8 cellular contexts compared by ENCODE assay signal in genomic region chr13:99376132-99376531, GRCh38.
DNase-seq lines count a peak whose midpoint lies in the region; ATAC-seq and TF ChIP-seq lines count a peak whose summit lies in the region.

No MANE protein-coding gene starts in this region.

- TF ChIP-seq CTCF in left ventricle myocardium inferior (IDR thresholded peaks at IDR 0.05; ENCODE audit: borderline replicate concordance) (no peak), RWPE1 (conservative IDR thresholded peaks at IDR 0.05; ENCODE audit: low read depth) (no peak)

- H3K4me1 ChIP-seq in left ventricle myocardium inferior (peaks cover 17% of the 10 kb centered on the region), duodenal mucosa (ENCODE audit: control insufficient read depth in 1 of 2, insufficient read depth in 2 of 2, low read length in 2 of 2) (peaks cover 6 to 14% of the 10 kb centered on the region in 2 donors), aorta (ENCODE audit: control insufficient read depth in 1 of 2, insufficient read depth in 2 of 2, low read length in 2 of 2) (no peaks in the 10 kb centered on the region)

- POLR2A ChIA-PET in RWPE1 (lab: Yijun Ruan, JAX; ENCODE audit: low non-redundant PET): no interaction called here

- H3K9ac ChIP-seq in duodenal mucosa (ENCODE audit: low read depth in 1 of 2, low read length in 2 of 2): no peak overlapping the region

- H3K9me3 ChIP-seq in left ventricle myocardium inferior (replicated peaks) (no peaks in the 10 kb centered on the region), duodenal mucosa (ENCODE audit: control insufficient read depth in 1 of 2, low read length in 2 of 2) (no peaks in the 10 kb centered on the region), aorta (ENCODE audit: control insufficient read depth, low read length) (no peaks in the 10 kb centered on the region)

- H3K4me3 ChIP-seq in left ventricle myocardium inferior (no peak overlapping the region), duodenal mucosa (ENCODE audit: low read depth in 1 of 2, low read length in 2 of 2) (no peak overlapping the region), aorta (ENCODE audit: low read length in 2 of 2) (no peak overlapping the region)

- H3K27ac ChIP-seq in left ventricle myocardium inferior (replicated peaks) (no peak overlapping the region), duodenal mucosa (ENCODE audit: low read depth, low read length) (peak overlapping the region; percentile 59), aorta (ENCODE audit: low read depth in 1 of 2, low read length in 2 of 2) (no peak overlapping the region), RWPE1 (no peak overlapping the region)

- H3K27me3 ChIP-seq in left ventricle myocardium inferior (ENCODE audit: low read depth): no peaks in the 10 kb centered on the region
- no peaks in the 10 kb centered on the region for H3K27me3 ChIP-seq in duodenal mucosa (ENCODE audit: control insufficient read depth in 1 of 2, insufficient read depth in 2 of 2, low read length in 2 of 2)
- H3K27me3 ChIP-seq in aorta (ENCODE audit: control insufficient read depth in 1 of 2, insufficient read depth in 2 of 2, low read length in 1 of 2): no peaks in the 10 kb centered on the region

- DNase-seq in Right ventricle myocardium inferior (ENCODE audit: missing footprints) (no peak), left ventricle myocardium inferior (no peak), aorta (peak in 1 of 2 donors; percentile 71), DMS153 treated with DMSO at 0.1 percent for 48 hours (lab: John Stamatoyannopoulos, UW; ENCODE audit: unreplicated experiment) (no peak), RWPE1 (ENCODE audit: low spot score) (no peak), ureter (ENCODE audit: low spot score) (no peak)

- CTCF ChIA-PET in RWPE1 (lab: Yijun Ruan, JAX): no interaction called here

- WGBS in aorta, 2 donors: 92 to 93% methylated on average over 6 of the region's 6 CpGs

- H3K36me3 ChIP-seq in left ventricle myocardium inferior (peaks cover 36% of the 10 kb centered on the region), duodenal mucosa (ENCODE audit: control insufficient read depth in 1 of 2, insufficient read depth in 2 of 2, low read length in 2 of 2) (peaks cover 8 to 29% of the 10 kb centered on the region in 2 donors), aorta (ENCODE audit: control insufficient read depth in 1 of 2, insufficient read depth in 2 of 2, low read length in 1 of 2) (no peaks in the 10 kb centered on the region)

- intact Hi-C loops in Right ventricle myocardium inferior (cut with DNase I): no loop called here
- intact Hi-C loops in left ventricle myocardium inferior (cut with micrococcal nuclease): no loop called here
- intact Hi-C loops in aorta (cut with DNase I): no loop called here

- ATAC-seq in Right ventricle myocardium inferior (peak; percentile 23), HG03066 (IDR thresholded peaks at IDR 0.05; ENCODE audit: low read depth, unreplicated experiment) (peak; percentile 51), aorta (ENCODE audit: low FRiP score) (peak; percentile 32)
